ENCODE assay signal across 24 cellular contexts in the genomic region with DNA sequence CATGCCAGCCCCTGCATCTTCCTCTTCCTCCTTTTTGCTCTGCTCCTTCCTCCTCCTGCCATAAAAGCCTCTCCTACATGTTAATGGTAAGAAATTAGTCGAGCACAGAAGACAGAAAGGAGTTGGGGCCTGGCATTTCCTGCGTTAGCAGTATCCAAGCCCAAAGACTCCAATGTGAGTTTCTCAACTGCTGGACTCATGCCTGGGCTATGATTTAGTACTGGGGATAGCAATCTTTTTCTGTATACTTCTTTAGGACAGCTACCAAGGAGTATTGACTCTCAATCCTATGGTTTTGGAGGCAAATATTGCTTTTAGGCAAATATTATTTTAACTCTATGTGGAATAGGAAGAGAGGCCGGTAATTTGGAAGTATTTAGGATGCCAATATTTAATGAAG. TPM values are rescaled to one million over a fixed set of nuclear protein-coding genes. Genes with fewer than 3 reads are reported as not detected.
"Had no signal": no experiment of that assay in that cellular context is flagged by ENCODE, and none has a peak within 500 bp of the region (broad histone marks: within the 10 kb centered on the region; RNA-seq: fewer than 3 reads in every experiment).

No MANE protein-coding gene starts in this region.

- H3K27me3 ChIP-seq: body of pancreas, tibial artery, uterus had no signal

- H3K36me3 ChIP-seq: tibial artery, uterus had no signal

- H3K9me3 ChIP-seq: body of pancreas, tibial artery, uterus had no signal

- DNase-seq: activated B cell treated with CpG ODN at 0.5 μM for 24 hours; activated CD4-positive, alpha-beta T cell treated with anti-CD3 and anti-CD28 coated beads, Interleukin-2, amount 10 ng/mL, durations not matched to agents 24 days and 14 days; activated CD8-positive, alpha-beta memory T cell treated with anti-CD3 and anti-CD28 coated beads, Interleukin-2, amount 50 U/mL, for 4 hours; activated CD8-positive, alpha-beta T cell treated with anti-CD3 and anti-CD28 coated beads, Interleukin-2, amount 10 ng/mL, durations not matched to agents 7 days and 5 days; activated effector memory CD4-positive, alpha-beta T cell treated with anti-CD3 and anti-CD28 coated beads, Interleukin-2, amount 50 U/mL, for 16 hours; activated T-cell treated with anti-CD3 and anti-CD28 coated beads, Interleukin-2, amount 50 U/mL, for 48 hours; amygdala; central memory CD4-positive, alpha-beta T cell; effector CD8-positive, alpha-beta T cell; hypothalamus; left ventricle myocardium superior; natural killer cell; retina; stimulated activated CD4-positive, alpha-beta T cell treated with anti-CD3 and anti-CD28 coated beads, Interleukin-15, amount 100 ng/mL, for 24 hours; stimulated activated CD4-positive, alpha-beta T cell treated with anti-CD3 and anti-CD28 coated beads, Interleukin-4, amount 100 ng/mL, for 1 hour; stimulated activated naive B cell treated with anti-CD40 and anti-IgM and Interleukin-4, amounts not matched to agents 10 μg/mL and 1 μg/mL and 100 μg/mL, for 72 hours; T-helper 2 cell; tibial artery; uterus had no signal

- H3K4me1 ChIP-seq: body of pancreas, uterus had no signal

- H3K4me3 ChIP-seq: body of pancreas, skin epidermis, tibial artery, uterus had no signal

RNA-seq across cellular contexts. Expression of gene SLC38A4, which starts 18.0 kb away (rescaled TPM):
- total RNA-seq: activated B cell treated with CpG ODN at 0.5 μM for 24 hours; activated CD4-positive, alpha-beta T cell treated with anti-CD3 and anti-CD28 coated beads, Interleukin-2, amount 10 ng/mL, durations not matched to agents 24 days and 14 days; activated CD8-positive, alpha-beta T cell treated with anti-CD3 and anti-CD28 coated beads, Interleukin-2, amount 10 ng/mL, durations not matched to agents 7 days and 5 days; activated naive CD4-positive, alpha-beta T cell treated with anti-CD3 and anti-CD28 coated beads, Interleukin-2, amount 50 U/mL, for 72 hours; glomerular endothelial cell; kidney epithelial cell; natural killer cell had no signal
